ENCODE assay signal across 1 cellular context in genomic region chrX:24298191-24298590, GRCh38.
TF ChIP-seq lines count a peak whose summit lies in the region.

No MANE protein-coding gene starts in this region.

TF ChIP-seq in GM23338, 12 proteins besides CTCF, POLR2A, EP300 and RAD21:
- no peak for TF ChIP-seq REST (IDR thresholded peaks at IDR 0.05; ENCODE audit: unreplicated experiment)
- no peak for TF ChIP-seq ETS1 (IDR thresholded peaks at IDR 0.05)
- no peak for TF ChIP-seq STAT1 (IDR thresholded peaks at IDR 0.05; ENCODE audit: unreplicated experiment)
- TF ChIP-seq ZNF331 (CRISPR knock-in tag; IDR thresholded peaks at IDR 0.05; ENCODE audit: low read depth), result no peak
- no peak for TF ChIP-seq ZNF462 (CRISPR knock-in tag; IDR thresholded peaks at IDR 0.05)
- TF ChIP-seq JUNB (IDR thresholded peaks at IDR 0.05; ENCODE audit: unreplicated experiment), result no peak
- TF ChIP-seq POLR2AphosphoS5 (IDR thresholded peaks at IDR 0.05; ENCODE audit: low read depth), result no peak
- no peak for TF ChIP-seq ZNF114 (CRISPR knock-in tag; IDR thresholded peaks at IDR 0.05)
- no peak for TF ChIP-seq EZH2phosphoT487 (IDR thresholded peaks at IDR 0.05; ENCODE audit: unreplicated experiment)
